Comparison of ENCODE assay signal across 15 cellular contexts in the genomic region with DNA sequence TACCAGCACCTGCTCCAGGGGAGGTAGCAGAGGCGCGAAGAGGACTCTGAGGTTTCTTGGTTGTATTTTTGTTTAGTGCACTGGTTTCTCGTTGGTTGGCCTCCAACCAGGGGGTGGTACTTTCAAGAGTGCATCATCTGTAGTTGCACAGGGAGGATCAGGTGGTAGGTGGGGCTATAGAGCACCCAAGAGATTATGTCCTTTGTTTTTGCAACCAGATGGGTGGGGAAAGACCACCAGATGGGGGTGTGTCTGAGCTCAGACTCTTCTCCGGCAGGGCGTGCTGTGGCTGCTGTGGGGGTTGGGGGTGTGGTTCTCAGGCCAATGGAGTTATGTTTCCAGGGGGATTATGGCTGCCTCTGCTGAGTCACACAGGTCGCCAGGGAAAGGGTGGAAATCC.
A peak's percentile ranks its signal among the peaks of the same experiment; 100 is the strongest.
DNase-seq lines count a peak whose midpoint lies in the region; FAIRE-seq and TF ChIP-seq lines count a peak whose summit lies in the region.
"Had no signal": no experiment of that assay in that cellular context is flagged by ENCODE, and none has a peak within 500 bp of the region (broad histone marks: within the 10 kb centered on the region; RNA-seq: fewer than 3 reads in every experiment).

No MANE protein-coding gene starts in this region.

- no peak for FAIRE-seq in astrocyte (lab: Jason Lieb, UNC)

- intact Hi-C loops in OCI-LY7 (cut with micrococcal nuclease; ENCODE audit: unreplicated experiment): no loop called here

- CTCF ChIA-PET in OCI-LY7 (lab: Charles Lee; ENCODE audit: unreplicated experiment): no interaction called here

- H3K4me3 Mint-ChIP-seq in astrocyte (ENCODE audit: unreplicated experiment): peak overlapping the region; percentile 34
- H3K4me3 Mint-ChIP-seq: CD14-positive monocyte; CD8-positive, alpha-beta memory T cell; GM23338 had no signal

- BruUV-seq in OCI-LY7 (replicated peaks; lab: Mats Ljungman, UMichigan): no TSS peak

- no peak overlapping the region for H3K4me2 ChIP-seq in OCI-LY7 (ENCODE audit: low read length)
- no peak overlapping the region for H3K4me2 ChIP-seq in astrocyte (ENCODE audit: low read length)
- H3K4me2 ChIP-seq: GM23338 had no signal

- H3K4me1 ChIP-seq in OCI-LY7 (ENCODE audit: insufficient read depth, low read length, poor library complexity, severe bottlenecking) (no peaks in the 10 kb centered on the region), astrocyte (ENCODE audit: insufficient read depth, low read length) (no peaks in the 10 kb centered on the region)
- H3K4me1 ChIP-seq: Caco-2 had no signal

- TF ChIP-seq CTCF in OCI-LY7 (conservative IDR thresholded peaks at IDR 0.05; ENCODE audit: low read length) (0 out of 2 replicates have a peak, but pooled peaks have one; percentile 17), astrocyte (IDR thresholded peaks at IDR 0.05; ENCODE audit: insufficient read depth, low read depth, low read length) (no peak)

- H3K4me3 ChIP-seq in OCI-LY7 (ENCODE audit: low read depth, low read length, poor library complexity, severe bottlenecking): no peak overlapping the region
- H3K4me3 ChIP-seq in astrocyte (ENCODE audit: insufficient read depth, low read depth, low read length): no peak overlapping the region
- H3K4me3 ChIP-seq: GM23338 had no signal

- no peaks in the 10 kb centered on the region for H3K27me3 Mint-ChIP-seq in astrocyte (ENCODE audit: low read depth, unreplicated experiment)
- H3K27me3 Mint-ChIP-seq: CD8-positive, alpha-beta memory T cell had no signal

- no peaks in the 10 kb centered on the region for H3K9me2 ChIP-seq in OCI-LY7 (ENCODE audit: insufficient read depth, low read length)

- H3K36me3 Mint-ChIP-seq in astrocyte (ENCODE audit: low read depth, unreplicated experiment): peaks cover 4% of the 10 kb centered on the region
- H3K36me3 Mint-ChIP-seq: CD14-positive monocyte had no signal

- POLR2A ChIA-PET in OCI-LY7 (lab: Charles Lee): interaction anchor here (0.6 kb wide), 1 partner anchor 672 kb away, joined by 3 read pairs; no protein-coding TSS in a partner anchor

- H3K36me3 ChIP-seq in OCI-LY7 (ENCODE audit: insufficient read depth, low read length) (no peaks in the 10 kb centered on the region), astrocyte (ENCODE audit: insufficient read depth, low read length) (no peaks in the 10 kb centered on the region)

- H3K9me3 Mint-ChIP-seq in astrocyte (ENCODE audit: unreplicated experiment): peaks cover 16% of the 10 kb centered on the region

- no peaks in the 10 kb centered on the region for H3K79me2 ChIP-seq in OCI-LY7 (ENCODE audit: insufficient read depth, low read depth, low read length)
- no peaks in the 10 kb centered on the region for H3K79me2 ChIP-seq in astrocyte (ENCODE audit: insufficient read depth, low read length)

- peak overlapping the region; percentile 91 for H3K27ac Mint-ChIP-seq in astrocyte (ENCODE audit: unreplicated experiment)
- H3K27ac Mint-ChIP-seq: GM23338 had no signal

- DNase-seq in NCI-H2171 treated with DMSO at 0.1 percent for 48 hours (lab: John Stamatoyannopoulos, UW) (peak; percentile 29), NCI-H2171 (lab: John Stamatoyannopoulos, UW) (no peak), OCI-LY7 (ENCODE audit: low spot score) (no peak), astrocyte (ENCODE audit: low read depth) (no peak), kidney glomerular epithelial cell (lab: John Stamatoyannopoulos, UW) (no peak), NCI-H1694 (lab: John Stamatoyannopoulos, UW) (no peak)
- no peak for DNase-seq in activated CD8-positive, alpha-beta memory T cell treated with anti-CD3 and anti-CD28 coated beads for 24 hours
- DNase-seq: Caco-2; CD8-positive, alpha-beta memory T cell; DND-41; H7 had no signal

- H2AFZ ChIP-seq in OCI-LY7 (ENCODE audit: low read length) (no peak overlapping the region), astrocyte (ENCODE audit: low read depth, low read length) (no peak overlapping the region)

- H3K9me3 ChIP-seq in OCI-LY7 (ENCODE audit: low read length): no peaks in the 10 kb centered on the region
- no peaks in the 10 kb centered on the region for H3K9me3 ChIP-seq in astrocyte (ENCODE audit: insufficient read depth, low read depth, low read length)
- H3K9me3 ChIP-seq: Caco-2 had no signal

- H4K20me1 ChIP-seq in OCI-LY7 (ENCODE audit: insufficient read depth, low read length) (no peaks in the 10 kb centered on the region), astrocyte (ENCODE audit: insufficient read depth, low read length) (no peaks in the 10 kb centered on the region)

- H3K27me3 ChIP-seq in astrocyte (ENCODE audit: insufficient read depth, low read length): no peaks in the 10 kb centered on the region

- no peak overlapping the region for H3K9ac ChIP-seq in astrocyte (ENCODE audit: low read length)

- H3K27ac ChIP-seq in OCI-LY7 (ENCODE audit: low read depth, low read length, poor library complexity, severe bottlenecking) (no peak overlapping the region), astrocyte (ENCODE audit: low read depth, low read length) (no peak overlapping the region)
- H3K27ac ChIP-seq: 22Rv1, HL-60 had no signal

- H3K4me1 Mint-ChIP-seq in astrocyte (ENCODE audit: low read depth, unreplicated experiment): peaks cover 8% of the 10 kb centered on the region
- H3K4me1 Mint-ChIP-seq: CD14-positive monocyte had no signal
